8 cellular contexts compared by ENCODE assay signal in genomic region chr3:129343643-129344360, GRCh38.
DNase-seq lines count a peak whose midpoint lies in the region; ATAC-seq and TF ChIP-seq lines count a peak whose summit lies in the region.

No MANE protein-coding gene starts in this region.

- peak; percentile 23; the same call in 1 of the 2 replicates for TF ChIP-seq CTCF in KMS-11 (conservative IDR thresholded peaks at IDR 0.05; ENCODE audit: low read depth, low read length)
- peak in 4 of 5 experiments; percentile 10 to 65 (median 28) for TF ChIP-seq CTCF in gastrocnemius medialis (IDR thresholded peaks at IDR 0.05 in 4 of 5, conservative IDR thresholded peaks at IDR 0.05 in 1 of 5)

- no peaks in the 10 kb centered on the region for H4K20me1 ChIP-seq in KMS-11 (ENCODE audit: insufficient read depth)

- TF ChIP-seq POLR2A in gastrocnemius medialis (IDR thresholded peaks at IDR 0.05): no peak

- DNase-seq in AG20443 (ENCODE audit: low spot score): peak; percentile 82
- peak; percentile 75 for DNase-seq in activated effector memory CD4-positive, alpha-beta T cell treated with anti-CD3 and anti-CD28 coated beads, Interleukin-2, amount 50 U/mL, for 16 hours
- DNase-seq in left cardiac atrium: peak; percentile 45
- no peak for DNase-seq in gastrocnemius medialis
- no peak for DNase-seq in NCI-H1417 treated with DMSO at 0.1 percent for 48 hours (lab: John Stamatoyannopoulos, UW)
- no peak for DNase-seq in A172 (ENCODE audit: low spot score)

- intact Hi-C loops in left cardiac atrium (cut with DNase I): no loop called here
- intact Hi-C loops in gastrocnemius medialis (cut with DNase I; ENCODE audit: low total_unique reads): no loop called here

- no peaks in the 10 kb centered on the region for H3K79me2 ChIP-seq in KMS-11 (ENCODE audit: insufficient read depth, low read depth)

- peak overlapping the region; percentile 36 for H3K4me2 ChIP-seq in KMS-11

- peak; percentile 70 to 81 for ATAC-seq in left cardiac atrium
- peak in 1 of 2 donors; percentile 64 for ATAC-seq in gastrocnemius medialis
- ATAC-seq in HG02938 (IDR thresholded peaks at IDR 0.05; ENCODE audit: unreplicated experiment): no peak

- H3K27ac ChIP-seq in KMS-11 (no peak overlapping the region), gastrocnemius medialis (no peak overlapping the region)

- in situ Hi-C loops in gastrocnemius medialis (cut with MboI; ENCODE audit: low sequenced_read_pairs in 4 of 4): no loop called here

- no peaks in the 10 kb centered on the region for H3K4me1 ChIP-seq in KMS-11 (ENCODE audit: low read depth, poor library complexity, severe bottlenecking)
- peaks cover 8 to 10% of the 10 kb centered on the region in 2 donors for H3K4me1 ChIP-seq in gastrocnemius medialis

- H3K36me3 ChIP-seq in KMS-11 (ENCODE audit: insufficient read depth) (no peaks in the 10 kb centered on the region), gastrocnemius medialis (no peaks in the 10 kb centered on the region)

- H2AFZ ChIP-seq in KMS-11 (ENCODE audit: low read depth): peak overlapping the region; percentile 34; the same call in 1 of the 2 replicates

- no peak overlapping the region for H3K9ac ChIP-seq in KMS-11

- no peak overlapping the region for H3K4me3 ChIP-seq in KMS-11 (IDR thresholded peaks at IDR 0.05; ENCODE audit: insufficient read depth, low read depth, low read length)
- H3K4me3 ChIP-seq in gastrocnemius medialis: peak overlapping the region; percentile 30 to 44 (median 40)

- no peaks in the 10 kb centered on the region for H3K9me3 ChIP-seq in gastrocnemius medialis

- H3K27me3 ChIP-seq in KMS-11 (ENCODE audit: insufficient read depth, low read depth) (0 out of 2 replicates have a peak, but pooled peaks cover 4% of the 10 kb centered on the region), gastrocnemius medialis (peaks cover 0 to 11% (median 4%) of the 10 kb centered on the region in 3 donors)

Comparison
In these comparisons a context has a peak if more than half of its experiments do, and no peak if none do; other contexts are left out.
1. DNase-seq: peak in AG20443 (single experiment), activated effector memory CD4-positive, alpha-beta T cell treated with anti-CD3 and anti-CD28 coated beads, Interleukin-2, amount 50 U/mL, for 16 hours (single experiment) and left cardiac atrium (single experiment); none in gastrocnemius medialis (0 of 2), NCI-H1417 treated with DMSO at 0.1 percent for 48 hours (single experiment) and A172 (single experiment).